In the genomic region with DNA sequence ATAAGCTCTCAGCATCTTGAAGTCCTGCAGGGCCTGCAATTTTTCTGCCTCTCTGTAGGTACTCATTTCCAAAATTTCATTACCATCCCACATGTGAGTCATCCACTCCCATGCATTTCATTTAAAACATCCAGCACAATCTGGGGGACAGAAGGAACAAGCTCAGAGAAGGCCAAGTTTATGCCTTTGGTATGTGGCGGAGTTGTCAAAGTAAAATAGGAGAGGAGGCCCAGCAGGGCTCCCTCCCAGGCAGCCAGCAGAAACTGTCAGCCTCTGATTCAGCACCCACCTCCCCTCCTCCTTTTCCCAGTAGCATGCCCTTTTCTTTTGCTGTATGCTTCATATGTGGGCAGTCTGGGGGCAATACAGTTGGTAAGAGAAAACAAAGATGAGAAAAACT, we compare ENCODE assay signal across 18 cellular contexts.
DNase-seq lines count a peak whose midpoint lies in the region; ATAC-seq, FAIRE-seq and TF ChIP-seq lines count a peak whose summit lies in the region.
"Had no signal": no experiment of that assay in that cellular context is flagged by ENCODE, and none has a peak within 500 bp of the region (broad histone marks: within the 10 kb centered on the region; RNA-seq: fewer than 3 reads in every experiment).

No MANE protein-coding gene starts in this region.

- TF ChIP-seq CTCF in fibroblast of the aortic adventitia (IDR thresholded peaks at IDR 0.05; ENCODE audit: insufficient read depth, low read length) (no peak), sigmoid colon (IDR thresholded peaks at IDR 0.05) (no peak), kidney (IDR thresholded peaks at IDR 0.05; ENCODE audit: borderline replicate concordance, extremely low read depth, insufficient read depth) (no peak)

- DNase-seq in EL (peak; percentile 80), fibroblast of the aortic adventitia (ENCODE audit: low read depth) (peak; percentile 71), sigmoid colon (no peak), kidney (no peak), aorta (no peak), HuH-7.5 (ENCODE audit: low spot score) (no peak)
- DNase-seq in stimulated activated CD4-positive, alpha-beta T cell treated with anti-CD3 and anti-CD28 coated beads, Interleukin-1b, Interleukin-23, amount 100 ng/mL, for 48 hours, result no peak
- DNase-seq: activated CD4-positive, alpha-beta T cell treated with anti-CD3 and anti-CD28 coated beads, Interleukin-2, amount 50 U/mL, for 1 hour; activated effector memory CD4-positive, alpha-beta T cell treated with Interleukin-2 at 50 U/mL for 16 hours; CD8-positive, alpha-beta T cell; cerebellar nuclear complex; erythroblast; NCI-H1436 treated with DMSO at 0.1 percent for 48 hours; NCI-H524; stimulated activated CD4-positive, alpha-beta T cell treated with anti-CD3 and anti-CD28 coated beads, Interleukin-4, amount 100 ng/mL, for 4 hours; stimulated activated naive CD4-positive, alpha-beta T cell; T-helper 2 cell had no signal

- WGBS in sigmoid colon, 2 donors, result 78 to 94% methylated on average over 1 of the region's 1 CpG
- 63 to 65% methylated on average over 1 of the region's 1 CpG for WGBS in aorta, 2 donors

- no peak for FAIRE-seq in kidney (lab: Jason Lieb, UNC)

- H3K9ac ChIP-seq in kidney (ENCODE audit: low read length in 2 of 2), result no peak overlapping the region

- H3K9me3 ChIP-seq in sigmoid colon, result no peaks in the 10 kb centered on the region
- no peaks in the 10 kb centered on the region for H3K9me3 ChIP-seq in kidney (ENCODE audit: control insufficient read depth in 1 of 2, low read length in 2 of 2)
- no peaks in the 10 kb centered on the region for H3K9me3 ChIP-seq in aorta (ENCODE audit: control insufficient read depth, low read length)

- TF ChIP-seq POLR2A in sigmoid colon (IDR thresholded peaks at IDR 0.05), result no peak

- H3K4me3 ChIP-seq in fibroblast of the aortic adventitia (ENCODE audit: low read depth, low read length), result no peak overlapping the region
- H3K4me3 ChIP-seq in sigmoid colon, result no peak overlapping the region
- H3K4me3 ChIP-seq in kidney (ENCODE audit: low read length in 2 of 2), result no peak overlapping the region
- no peak overlapping the region for H3K4me3 ChIP-seq in aorta (ENCODE audit: low read length in 2 of 2)

- H3K36me3 ChIP-seq in sigmoid colon (no peaks in the 10 kb centered on the region), kidney (ENCODE audit: control insufficient read depth in 1 of 2, insufficient read depth in 2 of 2, low read length in 2 of 2) (no peaks in the 10 kb centered on the region), aorta (ENCODE audit: control insufficient read depth in 1 of 2, insufficient read depth in 2 of 2, low read length in 1 of 2) (no peaks in the 10 kb centered on the region)

- peak; percentile 89 for ATAC-seq in SK-N-SH treated with all-trans-retinoic acid at 6 μM for 48 hours
- ATAC-seq in aorta (ENCODE audit: low FRiP score), result no peak
- ATAC-seq: CD8-positive, alpha-beta T cell had no signal

- H3K4me1 ChIP-seq in sigmoid colon (peaks cover 0 to 35% (median 23%) of the 10 kb centered on the region in 4 donors), kidney (ENCODE audit: control insufficient read depth in 1 of 2, insufficient read depth in 1 of 2, low read depth in 1 of 2, low read length in 2 of 2) (no peaks in the 10 kb centered on the region), aorta (ENCODE audit: control insufficient read depth in 1 of 2, insufficient read depth in 2 of 2, low read length in 2 of 2) (no peaks in the 10 kb centered on the region)

- H3K27me3 ChIP-seq in sigmoid colon (no peaks in the 10 kb centered on the region), aorta (ENCODE audit: control insufficient read depth in 1 of 2, insufficient read depth in 2 of 2, low read length in 1 of 2) (no peaks in the 10 kb centered on the region)

- H3K27ac ChIP-seq in sigmoid colon (peak overlapping the region in 3 of 4 donors; percentile 29 to 65 (median 46)), kidney (ENCODE audit: low read depth in 2 of 2, low read length in 2 of 2) (no peak overlapping the region), aorta (ENCODE audit: low read depth in 1 of 2, low read length in 2 of 2) (no peak overlapping the region)

- TF ChIP-seq EP300 in sigmoid colon (IDR thresholded peaks at IDR 0.05), result no peak

- intact Hi-C loops in sigmoid colon (cut with DNase I), result no loop called here
- intact Hi-C loops in kidney (cut with DNase I), result no loop called here
- intact Hi-C loops in aorta (cut with DNase I), result no loop called here

TF ChIP-seq in SK-N-SH treated with all-trans-retinoic acid at 6 μM for 48 hours, 23 proteins besides CTCF, POLR2A, EP300 and RAD21:
- TF ChIP-seq ESRRG (CRISPR knock-in tag; IDR thresholded peaks at IDR 0.05) (no peak), ZFP3 (CRISPR knock-in tag; IDR thresholded peaks at IDR 0.05) (no peak), ZC3H10 (CRISPR knock-in tag; IDR thresholded peaks at IDR 0.05) (no peak), BACH2 (CRISPR knock-in tag; IDR thresholded peaks at IDR 0.05; ENCODE audit: borderline replicate concordance) (no peak), ZNF70 (CRISPR knock-in tag; IDR thresholded peaks at IDR 0.05) (no peak)
- TF ChIP-seq, protein P1, sequence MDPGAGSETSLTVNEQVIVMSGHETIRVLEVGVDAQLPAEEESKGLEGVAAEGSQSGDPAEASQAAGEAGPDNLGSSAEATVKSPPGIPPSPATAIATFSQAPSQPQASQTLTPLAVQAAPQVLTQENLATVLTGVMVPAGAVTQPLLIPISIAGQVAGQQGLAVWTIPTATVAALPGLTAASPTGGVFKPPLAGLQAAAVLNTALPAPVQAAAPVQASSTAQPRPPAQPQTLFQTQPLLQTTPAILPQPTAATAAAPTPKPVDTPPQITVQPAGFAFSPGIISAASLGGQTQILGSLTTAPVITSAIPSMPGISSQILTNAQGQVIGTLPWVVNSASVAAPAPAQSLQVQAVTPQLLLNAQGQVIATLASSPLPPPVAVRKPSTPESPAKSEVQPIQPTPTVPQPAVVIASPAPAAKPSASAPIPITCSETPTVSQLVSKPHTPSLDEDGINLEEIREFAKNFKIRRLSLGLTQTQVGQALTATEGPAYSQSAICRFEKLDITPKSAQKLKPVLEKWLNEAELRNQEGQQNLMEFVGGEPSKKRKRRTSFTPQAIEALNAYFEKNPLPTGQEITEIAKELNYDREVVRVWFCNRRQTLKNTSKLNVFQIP (CRISPR knock-in tag; IDR thresholded peaks at IDR 0.05; ENCODE audit: borderline replicate concordance, low read depth), result no peak
TF ChIP-seq in SK-N-SH treated with all-trans-retinoic acid at 6 μM for 48 hours: peak in this region for 0.

Comparison
In these comparisons a context has a peak if more than half of its experiments do, and no peak if none do; other contexts are left out.
1. DNase-seq: peak in EL (single experiment) and fibroblast of the aortic adventitia (single experiment); none in sigmoid colon (single experiment), kidney (single experiment), stimulated activated CD4-positive, alpha-beta T cell treated with anti-CD3 and anti-CD28 coated beads, Interleukin-1b, Interleukin-23, amount 100 ng/mL, for 48 hours (single experiment), aorta (0 of 2) and HuH-7.5 (single experiment).
2. H3K27ac ChIP-seq: peak in sigmoid colon (3 of 4); none in kidney (0 of 2) and aorta (0 of 2).